Comparison of ENCODE assay signal across 9 cellular contexts in the genomic region with DNA sequence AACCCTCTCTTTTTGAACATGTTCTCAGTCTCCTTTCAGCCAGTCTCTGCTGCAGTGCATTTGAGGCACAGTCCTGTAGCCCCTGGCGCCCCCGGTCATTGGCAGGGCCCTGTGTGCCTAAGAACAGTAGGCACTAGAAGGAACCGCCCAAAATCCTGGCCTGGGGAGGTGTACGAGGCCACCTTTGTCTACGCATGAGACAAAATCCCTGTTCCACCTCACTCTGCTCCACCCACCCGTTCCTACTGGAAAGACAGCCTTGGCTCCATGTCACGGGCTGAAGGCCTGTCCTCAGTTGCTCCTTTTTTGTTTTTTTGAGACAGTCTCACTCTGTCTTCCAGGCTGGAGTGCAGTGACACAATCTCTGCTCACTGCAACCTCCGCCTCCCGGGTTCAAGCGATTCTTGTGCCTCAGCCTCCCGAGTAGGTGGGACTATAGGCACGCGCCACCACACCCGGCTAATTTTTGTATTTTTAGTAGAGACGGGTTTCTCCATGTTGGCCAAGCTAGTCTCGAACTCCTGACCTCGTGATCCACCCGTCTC. TPM values are rescaled to one million over a fixed set of nuclear protein-coding genes. Genes with fewer than 3 reads are reported as not detected.
A peak's percentile ranks its signal among the peaks of the same experiment; 100 is the strongest.
DNase-seq lines count a peak whose midpoint lies in the region; ATAC-seq and TF ChIP-seq lines count a peak whose summit lies in the region.
"Not testable (repeated sequence)": the region's sequence is repeated elsewhere in the genome, so short reads cannot be mapped to it uniquely, and the experiment has no call there.
"Had no signal": no experiment of that assay in that cellular context is flagged by ENCODE, and none has a peak within 500 bp of the region (broad histone marks: within the 10 kb centered on the region; RNA-seq: fewer than 3 reads in every experiment).

No MANE protein-coding gene starts in this region.

- peak overlapping the region; percentile 69 for H3K27ac ChIP-seq in CD4-positive, CD25-positive, alpha-beta regulatory T cell (ENCODE audit: insufficient read depth, low read length, poor library complexity, severe bottlenecking)
- H3K27ac ChIP-seq in RWPE2 (ENCODE audit: poor library complexity, severe bottlenecking) = not testable (repeated sequence)
- H3K27ac ChIP-seq in sigmoid colon = peak overlapping the region in 1 of 4 donors; percentile 2

- TF ChIP-seq CTCF in Loucy (conservative IDR thresholded peaks at IDR 0.05; ENCODE audit: low read length); RWPE2 (IDR thresholded peaks at IDR 0.05; ENCODE audit: poor library complexity, severe bottlenecking); endothelial cell (IDR thresholded peaks at IDR 0.05; ENCODE audit: unreplicated experiment); sigmoid colon (IDR thresholded peaks at IDR 0.05): not testable (repeated sequence)

- H3K9me2 ChIP-seq in Loucy (replicated peaks; ENCODE audit: low read depth, low read length) = not testable (repeated sequence)

- H3K36me3 Mint-ChIP-seq in CD4-positive, CD25-positive, alpha-beta regulatory T cell = peaks cover 23% of the 10 kb centered on the region
- H3K36me3 Mint-ChIP-seq in endothelial cell (ENCODE audit: low read depth, unreplicated experiment) = peaks cover 29% of the 10 kb centered on the region

- peak overlapping the region; percentile 82 for H3K4me2 ChIP-seq in Loucy (ENCODE audit: low read depth, low read length, poor library complexity, severe bottlenecking)

- not testable (repeated sequence) for H2AFZ ChIP-seq in Loucy (ENCODE audit: low read length)

- not testable (repeated sequence) for H3K27me3 ChIP-seq in CD4-positive, CD25-positive, alpha-beta regulatory T cell (ENCODE audit: control insufficient read depth, insufficient read depth, low read length); Loucy (ENCODE audit: insufficient read depth, low read length, poor library complexity, severe bottlenecking); RWPE2 (ENCODE audit: insufficient read depth, poor library complexity, severe bottlenecking); sigmoid colon

- not testable (repeated sequence) for TF ChIP-seq EP300 in sigmoid colon (IDR thresholded peaks at IDR 0.05)

- peak overlapping the region; percentile 71 for H3K4me3 ChIP-seq in CD4-positive, CD25-positive, alpha-beta regulatory T cell (ENCODE audit: low read depth, low read length)
- H3K4me3 ChIP-seq in Loucy (ENCODE audit: low read length, poor library complexity, severe bottlenecking) = peak overlapping the region; percentile 55
- not testable (repeated sequence) for H3K4me3 ChIP-seq in RWPE2 (ENCODE audit: severe bottlenecking); sigmoid colon

- not testable (repeated sequence) for H3K9me3 ChIP-seq in CD4-positive, CD25-positive, alpha-beta regulatory T cell (ENCODE audit: control insufficient read depth in 2 of 2, low read length in 2 of 2); Loucy (ENCODE audit: insufficient read depth, low read depth, low read length); RWPE2 (ENCODE audit: severe bottlenecking); sigmoid colon

- not testable (repeated sequence) for ATAC-seq in CD4-positive, CD25-positive, alpha-beta regulatory T cell (ENCODE audit: low read depth in 2 of 2); RWPE2 (ENCODE audit: low read depth)

- H3K4me1 Mint-ChIP-seq in CD4-positive, CD25-positive, alpha-beta regulatory T cell = peaks cover 5 to 34% (median 26%) of the 10 kb centered on the region in 4 donors
- H3K4me1 Mint-ChIP-seq in endothelial cell (ENCODE audit: unreplicated experiment) = not testable (repeated sequence)

- peaks cover 20% of the 10 kb centered on the region for H3K36me3 ChIP-seq in CD4-positive, CD25-positive, alpha-beta regulatory T cell (ENCODE audit: control insufficient read depth, insufficient read depth, low read length)
- H3K36me3 ChIP-seq in Loucy (ENCODE audit: insufficient read depth, low read length) (peaks cover 24% of the 10 kb centered on the region; the same call in 1 of the 2 replicates), RWPE2 (ENCODE audit: low read depth) (peaks cover 66% of the 10 kb centered on the region), sigmoid colon (peaks cover 3 to 27% (median 18%) of the 10 kb centered on the region in 4 donors)

- DNase-seq in CD4-positive, CD25-positive, alpha-beta regulatory T cell; endothelial cell (ENCODE audit: low spot score): not testable (repeated sequence)
- peak; percentile 81 for DNase-seq in RWPE2 (ENCODE audit: low spot score)
- peak; percentile 63 for DNase-seq in activated effector memory CD4-positive, alpha-beta T cell treated with anti-CD3 and anti-CD28 coated beads, Interleukin-2, amount 50 U/mL, for 16 hours
- peak; percentile 38 for DNase-seq in sigmoid colon

- not testable (repeated sequence) for TF ChIP-seq POLR2A in sigmoid colon (IDR thresholded peaks at IDR 0.05)

- not testable (repeated sequence) for H3K9me3 Mint-ChIP-seq in CD4-positive, CD25-positive, alpha-beta regulatory T cell; endothelial cell (ENCODE audit: unreplicated experiment)

- H3K27me3 Mint-ChIP-seq in CD4-positive, CD25-positive, alpha-beta regulatory T cell; endothelial cell (ENCODE audit: unreplicated experiment): not testable (repeated sequence)

- H3K4me3 Mint-ChIP-seq in CD4-positive, CD25-positive, alpha-beta regulatory T cell = not testable (repeated sequence)
- peak overlapping the region; percentile 18 for H3K4me3 Mint-ChIP-seq in endothelial cell (ENCODE audit: unreplicated experiment)

- peak overlapping the region; percentile 78 for H3K9ac ChIP-seq in Loucy (ENCODE audit: low read depth, low read length, poor library complexity, severe bottlenecking)

- H3F3A ChIP-seq in Loucy (ENCODE audit: low read depth) = peaks cover 25% of the 10 kb centered on the region

- 76 to 89% methylated on average over 18 of the region's 18 CpGs for WGBS in sigmoid colon, 2 donors

- peaks cover 52% of the 10 kb centered on the region for H3K4me1 ChIP-seq in CD4-positive, CD25-positive, alpha-beta regulatory T cell (ENCODE audit: control insufficient read depth, insufficient read depth, low read length, poor library complexity, severe bottlenecking)
- H3K4me1 ChIP-seq in Loucy (ENCODE audit: insufficient read depth, low read length, poor library complexity, severe bottlenecking) = peaks cover 55% of the 10 kb centered on the region
- not testable (repeated sequence) for H3K4me1 ChIP-seq in RWPE2 (ENCODE audit: insufficient read depth, poor library complexity, severe bottlenecking); sigmoid colon

- H4K20me1 ChIP-seq in Loucy (ENCODE audit: insufficient read depth, low read length, poor library complexity, severe bottlenecking) = not testable (repeated sequence)

- peak overlapping the region in 1 of 3 donors; percentile 83 for H3K27ac Mint-ChIP-seq in CD4-positive, CD25-positive, alpha-beta regulatory T cell
- not testable (repeated sequence) for H3K27ac Mint-ChIP-seq in endothelial cell (ENCODE audit: unreplicated experiment)

- peaks cover 58% of the 10 kb centered on the region for H3K79me2 ChIP-seq in Loucy (ENCODE audit: insufficient read depth, low read length)

- intact Hi-C loops in sigmoid colon (cut with DNase I) = not testable (repeated sequence)

RNA-seq across cellular contexts. Expression of gene LIME1, which starts 6.2 kb away (rescaled TPM):
- 237 TPM for total RNA-seq in CD4-positive, CD25-positive, alpha-beta regulatory T cell
- 100 to 1,000 TPM; 338 to 547 (median 430) TPM for polyA plus RNA-seq in CD4-positive, CD25-positive, alpha-beta regulatory T cell
- 8.1 TPM for total RNA-seq in endothelial cell (ENCODE audit: unreplicated experiment)
- 1 to 10 TPM; 4.6 to 7.8 (median 6.4) TPM for total RNA-seq in sigmoid colon
- 10 to 100 TPM in 1 of 3 donors, 1 to 10 TPM in 1, not detected in 1; 4.8 to 35.3 TPM for polyA plus RNA-seq in sigmoid colon

RNA-seq across cellular contexts. Expression of gene SLC2A4RG, which starts 9.3 kb away (rescaled TPM):
- 110 TPM for total RNA-seq in CD4-positive, CD25-positive, alpha-beta regulatory T cell
- polyA plus RNA-seq in CD4-positive, CD25-positive, alpha-beta regulatory T cell = 1 to 10 TPM; 2.9 to 7.7 (median 4.5) TPM
- total RNA-seq in endothelial cell (ENCODE audit: unreplicated experiment) = 69.6 TPM
- 10 to 100 TPM; 25.2 to 78.2 (median 54.5) TPM for total RNA-seq in sigmoid colon
- 10 to 100 TPM; 19.7 to 33.0 (median 33.0) TPM for polyA plus RNA-seq in sigmoid colon

RNA-seq across cellular contexts. Expression of gene ZGPAT, which starts 22.4 kb away (rescaled TPM):
- 51.5 TPM for total RNA-seq in CD4-positive, CD25-positive, alpha-beta regulatory T cell
- polyA plus RNA-seq in CD4-positive, CD25-positive, alpha-beta regulatory T cell = 10 to 100 TPM; 34.0 to 43.2 (median 40.3) TPM
- total RNA-seq in endothelial cell (ENCODE audit: unreplicated experiment) (34.9 TPM), sigmoid colon (10 to 100 TPM; 18.5 to 22.5 (median 19.6) TPM)
- 10 to 100 TPM; 24.0 to 44.9 (median 30.5) TPM for polyA plus RNA-seq in sigmoid colon

RNA-seq across cellular contexts. Expression of gene ARFRP1, which starts 22.5 kb away (rescaled TPM):
- 51.6 TPM for total RNA-seq in CD4-positive, CD25-positive, alpha-beta regulatory T cell
- polyA plus RNA-seq in CD4-positive, CD25-positive, alpha-beta regulatory T cell = 10 to 100 TPM; 56.6 to 65.7 (median 63.1) TPM
- 33.4 TPM for total RNA-seq in endothelial cell (ENCODE audit: unreplicated experiment)
- total RNA-seq in sigmoid colon = 10 to 100 TPM; 26.8 to 38.7 (median 28.8) TPM
- 10 to 100 TPM; 39.1 to 70.2 (median 45.6) TPM for polyA plus RNA-seq in sigmoid colon

RNA-seq across cellular contexts. Expression of gene TNFRSF6B, which starts 33.8 kb away (rescaled TPM):
- not detected for total RNA-seq in CD4-positive, CD25-positive, alpha-beta regulatory T cell
- polyA plus RNA-seq in CD4-positive, CD25-positive, alpha-beta regulatory T cell = not detected
- total RNA-seq in endothelial cell (ENCODE audit: unreplicated experiment) (not detected), sigmoid colon (10 to 100 TPM in 1 of 4 donors, 1 to 10 TPM in 3; 1.8 to 45.5 (median 4.2) TPM)
- 100 to 1,000 TPM in 1 of 3 donors, 1 to 10 TPM in 2; 1.2 to 186 (median 4.8) TPM for polyA plus RNA-seq in sigmoid colon
- total RNA-seq: G401, H1 had no signal
- polyA plus RNA-seq: IgD-negative memory B cell had no signal

Comparison
In these comparisons a context has a peak if more than half of its experiments do, and no peak if none do; other contexts are left out.
1. RNA of gene LIME1, which starts 6.2 kb away (total RNA-seq): 237 TPM in CD4-positive, CD25-positive, alpha-beta regulatory T cell (single experiment); 8.1 TPM in endothelial cell (single experiment) and 4.6 to 7.8 TPM in sigmoid colon; every median in the first group is over 10 times any median in the second.